In genomic region chr1:100037665-100038400, GRCh38 we compare ENCODE assay signal across 1 cellular context.
TF ChIP-seq lines count a peak whose summit lies in the region.

No MANE protein-coding gene starts in this region.

TF ChIP-seq in HepG2, 621 proteins besides CTCF, POLR2A, EP300 and RAD21 (continued from another document and continues in another):
- TF ChIP-seq, protein P1, sequence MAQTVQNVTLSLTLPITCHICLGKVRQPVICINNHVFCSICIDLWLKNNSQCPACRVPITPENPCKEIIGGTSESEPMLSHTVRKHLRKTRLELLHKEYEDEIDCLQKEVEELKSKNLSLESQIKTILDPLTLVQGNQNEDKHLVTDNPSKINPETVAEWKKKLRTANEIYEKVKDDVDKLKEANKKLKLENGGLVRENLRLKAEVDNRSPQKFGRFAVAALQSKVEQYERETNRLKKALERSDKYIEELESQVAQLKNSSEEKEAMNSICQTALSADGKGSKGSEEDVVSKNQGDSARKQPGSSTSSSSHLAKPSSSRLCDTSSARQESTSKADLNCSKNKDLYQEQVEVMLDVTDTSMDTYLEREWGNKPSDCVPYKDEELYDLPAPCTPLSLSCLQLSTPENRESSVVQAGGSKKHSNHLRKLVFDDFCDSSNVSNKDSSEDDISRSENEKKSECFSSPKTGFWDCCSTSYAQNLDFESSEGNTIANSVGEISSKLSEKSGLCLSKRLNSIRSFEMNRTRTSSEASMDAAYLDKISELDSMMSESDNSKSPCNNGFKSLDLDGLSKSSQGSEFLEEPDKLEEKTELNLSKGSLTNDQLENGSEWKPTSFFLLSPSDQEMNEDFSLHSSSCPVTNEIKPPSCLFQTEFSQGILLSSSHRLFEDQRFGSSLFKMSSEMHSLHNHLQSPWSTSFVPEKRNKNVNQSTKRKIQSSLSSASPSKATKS (CRISPR knock-in tag; IDR thresholded peaks at IDR 0.05) = 0 out of 2 replicates have a peak, but pooled peaks have one; percentile 4
- TF ChIP-seq NFYC (CRISPR knock-in tag; IDR thresholded peaks at IDR 0.05) (no peak), FOXO4 (CRISPR knock-in tag; conservative IDR thresholded peaks at IDR 0.05) (0 out of 2 replicates have a peak, but pooled peaks have one; percentile 56), ZNF382 (CRISPR knock-in tag; IDR thresholded peaks at IDR 0.05; ENCODE audit: borderline replicate concordance) (no peak), FIP1L1 (IDR thresholded peaks at IDR 0.05; ENCODE audit: borderline replicate concordance, insufficient read depth, low read depth, low read length) (no peak), PRDM15 (CRISPR knock-in tag; IDR thresholded peaks at IDR 0.05) (no peak), ELF3 (CRISPR knock-in tag; IDR thresholded peaks at IDR 0.05) (peak; percentile 45; the same call in 1 of the 2 replicates), HIVEP1 (CRISPR knock-in tag; IDR thresholded peaks at IDR 0.05) (no peak), ZNF446 (CRISPR knock-in tag; IDR thresholded peaks at IDR 0.05) (no peak; the same call in 1 of the 2 replicates), ZNF747 (CRISPR knock-in tag; IDR thresholded peaks at IDR 0.05; ENCODE audit: borderline replicate concordance) (peak; percentile 93), HOXA5 (CRISPR knock-in tag; IDR thresholded peaks at IDR 0.05) (peak; percentile 80), ZNF484 (CRISPR knock-in tag; IDR thresholded peaks at IDR 0.05; ENCODE audit: borderline replicate concordance, low read depth) (no peak), ARID2 (CRISPR knock-in tag; IDR thresholded peaks at IDR 0.05; ENCODE audit: borderline replicate concordance) (no peak), ATF3 (CRISPR knock-in tag; IDR thresholded peaks at IDR 0.05) (no peak), NKX3-1 (CRISPR knock-in tag; IDR thresholded peaks at IDR 0.05) (0 out of 2 replicates have a peak, but pooled peaks have one; percentile 26), GTF2F1 (IDR thresholded peaks at IDR 0.05; ENCODE audit: low read length) (no peak), ZNF383 (CRISPR knock-in tag; IDR thresholded peaks at IDR 0.05; ENCODE audit: borderline replicate concordance) (no peak), KLF13 (CRISPR knock-in tag; IDR thresholded peaks at IDR 0.05) (0 out of 2 replicates have a peak, but pooled peaks have one; percentile 85), SMC3 (IDR thresholded peaks at IDR 0.05; ENCODE audit: low read length) (no peak), RERE (CRISPR knock-in tag; IDR thresholded peaks at IDR 0.05; ENCODE audit: low read depth) (no peak), THAP8 (CRISPR knock-in tag; IDR thresholded peaks at IDR 0.05; ENCODE audit: borderline replicate concordance) (0 out of 2 replicates have a peak, but pooled peaks have one; percentile 27), ZNF589 (CRISPR knock-in tag; conservative IDR thresholded peaks at IDR 0.05) (peak; percentile 61; the same call in 1 of the 2 replicates), TFDP1 (CRISPR knock-in tag; IDR thresholded peaks at IDR 0.05; ENCODE audit: borderline replicate concordance) (no peak), ZNF350 (CRISPR knock-in tag; IDR thresholded peaks at IDR 0.05; ENCODE audit: borderline replicate concordance, low read depth) (peak; percentile 58; the same call in 1 of the 2 replicates), PHF8 (CRISPR knock-in tag; IDR thresholded peaks at IDR 0.05) (peak; percentile 90), SP2 (CRISPR knock-in tag; IDR thresholded peaks at IDR 0.05) (no peak), ZSCAN25 (CRISPR knock-in tag; IDR thresholded peaks at IDR 0.05) (no peak), ZNF460 (CRISPR knock-in tag; IDR thresholded peaks at IDR 0.05; ENCODE audit: borderline replicate concordance) (no peak), ZNF329 (CRISPR knock-in tag; IDR thresholded peaks at IDR 0.05; ENCODE audit: low read depth) (no peak), ZNF441 (CRISPR knock-in tag; IDR thresholded peaks at IDR 0.05; ENCODE audit: borderline replicate concordance) (no peak)
- TF ChIP-seq, protein P2, sequence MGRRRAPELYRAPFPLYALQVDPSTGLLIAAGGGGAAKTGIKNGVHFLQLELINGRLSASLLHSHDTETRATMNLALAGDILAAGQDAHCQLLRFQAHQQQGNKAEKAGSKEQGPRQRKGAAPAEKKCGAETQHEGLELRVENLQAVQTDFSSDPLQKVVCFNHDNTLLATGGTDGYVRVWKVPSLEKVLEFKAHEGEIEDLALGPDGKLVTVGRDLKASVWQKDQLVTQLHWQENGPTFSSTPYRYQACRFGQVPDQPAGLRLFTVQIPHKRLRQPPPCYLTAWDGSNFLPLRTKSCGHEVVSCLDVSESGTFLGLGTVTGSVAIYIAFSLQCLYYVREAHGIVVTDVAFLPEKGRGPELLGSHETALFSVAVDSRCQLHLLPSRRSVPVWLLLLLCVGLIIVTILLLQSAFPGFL (CRISPR knock-in tag; IDR thresholded peaks at IDR 0.05) = no peak
- TF ChIP-seq, protein P3, sequence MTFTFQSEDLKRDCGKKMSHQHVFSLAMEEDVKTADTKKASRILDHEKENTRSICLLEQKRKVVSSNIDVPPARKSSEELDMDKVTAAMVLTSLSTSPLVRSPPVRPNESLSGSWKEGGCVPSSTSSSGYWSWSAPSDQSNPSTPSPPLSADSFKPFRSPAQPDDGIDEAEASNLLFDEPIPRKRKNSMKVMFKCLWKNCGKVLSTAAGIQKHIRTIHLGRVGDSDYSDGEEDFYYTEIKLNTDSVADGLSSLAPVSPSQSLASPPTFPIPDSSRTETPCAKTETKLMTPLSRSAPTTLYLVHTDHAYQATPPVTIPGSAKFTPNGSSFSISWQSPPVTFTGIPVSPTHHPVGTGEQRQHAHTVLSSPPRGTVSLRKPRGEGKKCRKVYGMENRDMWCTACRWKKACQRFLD (CRISPR knock-in tag; IDR thresholded peaks at IDR 0.05; ENCODE audit: borderline replicate concordance) = peak; percentile 80; the same call in 1 of the 2 replicates
- TF ChIP-seq, protein P4, sequence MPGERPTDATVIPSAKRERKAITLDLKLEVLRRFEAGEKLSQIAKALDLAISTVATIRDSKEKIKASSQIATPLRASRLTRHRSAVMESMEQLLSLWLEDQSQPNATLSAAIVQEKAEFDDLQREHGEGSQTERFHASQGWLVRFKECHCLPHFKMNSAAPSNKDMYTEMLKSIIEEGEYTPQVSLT (CRISPR knock-in tag; IDR thresholded peaks at IDR 0.05; ENCODE audit: borderline replicate concordance, low read depth) = no peak; the same call in 1 of the 2 replicates
- TF ChIP-seq, protein P5, sequence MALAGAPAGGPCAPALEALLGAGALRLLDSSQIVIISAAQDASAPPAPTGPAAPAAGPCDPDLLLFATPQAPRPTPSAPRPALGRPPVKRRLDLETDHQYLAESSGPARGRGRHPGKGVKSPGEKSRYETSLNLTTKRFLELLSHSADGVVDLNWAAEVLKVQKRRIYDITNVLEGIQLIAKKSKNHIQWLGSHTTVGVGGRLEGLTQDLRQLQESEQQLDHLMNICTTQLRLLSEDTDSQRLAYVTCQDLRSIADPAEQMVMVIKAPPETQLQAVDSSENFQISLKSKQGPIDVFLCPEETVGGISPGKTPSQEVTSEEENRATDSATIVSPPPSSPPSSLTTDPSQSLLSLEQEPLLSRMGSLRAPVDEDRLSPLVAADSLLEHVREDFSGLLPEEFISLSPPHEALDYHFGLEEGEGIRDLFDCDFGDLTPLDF (CRISPR knock-in tag; IDR thresholded peaks at IDR 0.05) = 0 out of 2 replicates have a peak, but pooled peaks have one; percentile 47
- TF ChIP-seq, protein P6, sequence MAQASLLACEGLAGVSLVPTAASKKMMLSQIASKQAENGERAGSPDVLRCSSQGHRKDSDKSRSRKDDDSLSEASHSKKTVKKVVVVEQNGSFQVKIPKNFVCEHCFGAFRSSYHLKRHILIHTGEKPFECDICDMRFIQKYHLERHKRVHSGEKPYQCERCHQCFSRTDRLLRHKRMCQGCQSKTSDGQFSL (CRISPR knock-in tag; IDR thresholded peaks at IDR 0.05) = peak; percentile 38; the same call in 1 of the 2 replicates
- TF ChIP-seq, protein P7, sequence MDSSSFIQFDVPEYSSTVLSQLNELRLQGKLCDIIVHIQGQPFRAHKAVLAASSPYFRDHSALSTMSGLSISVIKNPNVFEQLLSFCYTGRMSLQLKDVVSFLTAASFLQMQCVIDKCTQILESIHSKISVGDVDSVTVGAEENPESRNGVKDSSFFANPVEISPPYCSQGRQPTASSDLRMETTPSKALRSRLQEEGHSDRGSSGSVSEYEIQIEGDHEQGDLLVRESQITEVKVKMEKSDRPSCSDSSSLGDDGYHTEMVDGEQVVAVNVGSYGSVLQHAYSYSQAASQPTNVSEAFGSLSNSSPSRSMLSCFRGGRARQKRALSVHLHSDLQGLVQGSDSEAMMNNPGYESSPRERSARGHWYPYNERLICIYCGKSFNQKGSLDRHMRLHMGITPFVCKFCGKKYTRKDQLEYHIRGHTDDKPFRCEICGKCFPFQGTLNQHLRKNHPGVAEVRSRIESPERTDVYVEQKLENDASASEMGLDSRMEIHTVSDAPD (CRISPR knock-in tag; IDR thresholded peaks at IDR 0.05) = no peak
